Comparison of ENCODE assay signal across 9 cellular contexts in the genomic region with DNA sequence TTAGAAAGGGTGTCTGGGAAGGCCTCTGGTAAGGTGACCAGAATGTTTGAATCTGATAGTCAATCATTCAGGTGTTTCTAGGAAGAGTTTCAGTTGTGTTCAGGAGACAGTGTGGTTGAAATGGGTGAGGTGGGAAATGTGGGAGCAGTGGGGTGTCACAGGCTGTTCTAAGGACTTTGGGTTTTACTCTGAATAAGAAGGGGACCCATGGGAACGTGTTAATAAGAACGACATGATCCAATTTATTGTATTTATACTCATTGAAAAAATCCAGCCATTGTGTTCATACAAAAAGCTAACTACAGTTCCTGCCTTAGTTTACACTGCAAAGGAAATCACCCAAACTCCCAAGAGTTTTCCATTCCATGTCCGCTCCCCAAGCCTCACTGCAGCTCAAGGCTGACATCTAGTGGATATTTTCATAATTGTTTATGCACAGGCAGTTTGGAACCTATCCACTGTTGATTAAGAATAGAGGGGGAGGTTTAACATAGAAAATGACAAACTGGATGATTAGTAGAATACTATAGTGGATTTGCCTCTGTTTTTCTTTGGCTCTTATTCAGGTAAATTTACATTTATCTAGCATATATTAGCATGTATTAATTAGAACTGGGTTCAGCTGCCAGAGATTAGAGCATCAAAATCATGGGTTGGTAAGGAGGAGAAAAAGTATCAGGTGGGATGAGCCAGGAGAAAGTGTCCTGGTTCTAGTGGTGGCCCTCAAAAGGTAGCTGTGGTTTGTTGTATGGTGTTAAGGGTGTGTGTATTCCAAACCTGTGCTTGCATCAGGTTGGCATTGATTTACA.
DNase-seq lines count a peak whose midpoint lies in the region; ATAC-seq and TF ChIP-seq lines count a peak whose summit lies in the region.
"Had no signal": no experiment of that assay in that cellular context is flagged by ENCODE, and none has a peak within 500 bp of the region (broad histone marks: within the 10 kb centered on the region; RNA-seq: fewer than 3 reads in every experiment).

No MANE protein-coding gene starts in this region.

- TF ChIP-seq CTCF in Loucy (conservative IDR thresholded peaks at IDR 0.05; ENCODE audit: low read length), result peak; percentile 99
- peak; percentile 89 for TF ChIP-seq CTCF in nephron progenitor cell (IDR thresholded peaks at IDR 0.05)

- H3K4me1 ChIP-seq in Loucy (ENCODE audit: insufficient read depth, low read length, poor library complexity, severe bottlenecking), result no peaks in the 10 kb centered on the region

- H3K27ac Mint-ChIP-seq in nephron progenitor cell, result no peak overlapping the region
- H3K27ac Mint-ChIP-seq: stimulated activated naive CD8-positive, alpha-beta T cell treated with anti-CD3 and anti-CD28 coated beads, Interleukin-15, Interleukin-2, amounts not matched to agents 100 ng/mL and 50 ng/mL, for 24 hours had no signal

- DNase-seq in NCI-H510A treated with DMSO at 0.1 percent for 48 hours (lab: John Stamatoyannopoulos, UW) (peak; percentile 75), NCI-H510A (lab: John Stamatoyannopoulos, UW) (no peak), SK-N-MC (ENCODE audit: low read depth, low spot score) (peak; percentile 56), fibroblast of gingiva (ENCODE audit: low read depth) (peak; percentile 44), nephron progenitor cell (peak; percentile 39)
- no peak for DNase-seq in activated CD4-positive, CD25-positive, alpha-beta regulatory T cell treated with anti-CD3 and anti-CD28 coated beads, Interleukin-2, amount 50 U/mL, for 72 hours

- H3K9me3 ChIP-seq in Loucy (ENCODE audit: insufficient read depth, low read depth, low read length), result no peaks in the 10 kb centered on the region
- no peaks in the 10 kb centered on the region for H3K9me3 ChIP-seq in SK-N-MC (ENCODE audit: low read depth, low read length)

- H3K4me2 ChIP-seq in Loucy (ENCODE audit: low read depth, low read length, poor library complexity, severe bottlenecking), result no peak overlapping the region

- peak; percentile 46 for ATAC-seq in GM21360 (IDR thresholded peaks at IDR 0.05; ENCODE audit: unreplicated experiment)

- no peaks in the 10 kb centered on the region for H3K27me3 ChIP-seq in Loucy (ENCODE audit: insufficient read depth, low read length, poor library complexity, severe bottlenecking)

- no peak overlapping the region for H3K27ac ChIP-seq in SK-N-MC

- H3K79me2 ChIP-seq in Loucy (ENCODE audit: insufficient read depth, low read length), result no peaks in the 10 kb centered on the region

- H3K9ac ChIP-seq in Loucy (ENCODE audit: low read depth, low read length, poor library complexity, severe bottlenecking) (no peak overlapping the region), SK-N-MC (ENCODE audit: insufficient read length) (no peak overlapping the region)

- no peak overlapping the region for H3K4me3 ChIP-seq in Loucy (ENCODE audit: low read length, poor library complexity, severe bottlenecking)
- H3K4me3 ChIP-seq in SK-N-MC, result no peak overlapping the region

- no peaks in the 10 kb centered on the region for H3F3A ChIP-seq in Loucy (ENCODE audit: low read depth)

- 0 out of 2 replicates have a peak overlapping the region, but pooled peaks have one; percentile 3 for H2AFZ ChIP-seq in Loucy (ENCODE audit: low read length)

- H3K27me3 Mint-ChIP-seq in nephron progenitor cell (ENCODE audit: low read depth, poor library complexity), result peaks cover 15% of the 10 kb centered on the region

- H3K4me1 Mint-ChIP-seq in nephron progenitor cell, result peaks cover 21% of the 10 kb centered on the region

- H3K9me3 Mint-ChIP-seq in nephron progenitor cell, result no peaks in the 10 kb centered on the region
- H3K9me3 Mint-ChIP-seq: stimulated activated naive CD8-positive, alpha-beta T cell treated with anti-CD3 and anti-CD28 coated beads, Interleukin-15, Interleukin-2, amounts not matched to agents 100 ng/mL and 50 ng/mL, for 24 hours had no signal

- H3K36me3 ChIP-seq in Loucy (ENCODE audit: insufficient read depth, low read length), result no peaks in the 10 kb centered on the region
- H3K36me3 ChIP-seq in SK-N-MC (ENCODE audit: insufficient read depth, low read length), result no peaks in the 10 kb centered on the region

- H3K36me3 Mint-ChIP-seq in nephron progenitor cell (ENCODE audit: low read depth), result no peaks in the 10 kb centered on the region

- no peaks in the 10 kb centered on the region for H3K9me2 ChIP-seq in Loucy (replicated peaks; ENCODE audit: low read depth, low read length)

- H3K4me3 Mint-ChIP-seq in nephron progenitor cell, result no peak overlapping the region
- H3K4me3 Mint-ChIP-seq: stimulated activated naive CD8-positive, alpha-beta T cell treated with anti-CD3 and anti-CD28 coated beads, Interleukin-15, Interleukin-2, amounts not matched to agents 100 ng/mL and 50 ng/mL, for 24 hours had no signal

- no peaks in the 10 kb centered on the region for H4K20me1 ChIP-seq in Loucy (ENCODE audit: insufficient read depth, low read length, poor library complexity, severe bottlenecking)

Comparison
In these comparisons a context has a peak if more than half of its experiments do, and no peak if none do; other contexts are left out.
1. DNase-seq: peak in NCI-H510A treated with DMSO at 0.1 percent for 48 hours (single experiment), SK-N-MC (single experiment), fibroblast of gingiva (single experiment) and nephron progenitor cell (single experiment); none in NCI-H510A (single experiment) and activated CD4-positive, CD25-positive, alpha-beta regulatory T cell treated with anti-CD3 and anti-CD28 coated beads, Interleukin-2, amount 50 U/mL, for 72 hours (single experiment).